Comparison of ENCODE assay signal across 27 cellular contexts in the genomic region with DNA sequence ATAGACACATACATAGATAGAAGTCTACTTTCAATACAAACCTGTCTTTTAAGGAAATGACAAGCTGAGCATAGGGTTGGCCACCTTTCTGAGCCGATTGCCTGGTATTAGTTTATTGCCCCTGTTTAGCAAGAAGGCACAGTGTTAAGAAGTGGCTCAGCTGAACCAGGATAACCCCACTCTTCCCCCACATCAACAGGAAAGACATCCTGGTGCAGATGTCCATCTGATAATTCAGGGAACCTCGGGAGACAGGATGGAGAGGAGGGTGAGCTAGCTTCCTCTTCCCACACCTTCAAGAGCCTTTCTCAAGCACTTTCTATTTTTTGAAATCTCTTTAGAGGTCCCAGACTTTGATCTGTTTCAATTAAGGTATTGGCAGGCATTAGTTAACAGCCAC.
"Had no signal": no experiment of that assay in that cellular context is flagged by ENCODE, and none has a peak within 500 bp of the region (broad histone marks: within the 10 kb centered on the region; RNA-seq: fewer than 3 reads in every experiment).

No MANE protein-coding gene starts in this region.

- ATAC-seq: activated CD4-positive, CD25-positive, alpha-beta regulatory T cell treated with anti-CD3 and anti-CD28 coated beads, Interleukin-2, amount 50 U/mL, for 24 hours; activated CD8-positive, alpha-beta T cell treated with anti-CD3 and anti-CD28 coated beads for 36 hours; activated naive CD8-positive, alpha-beta T cell treated with anti-CD3 and anti-CD28 coated beads, Interleukin-2, amount 50 U/mL, for 24 hours; activated T-cell treated with anti-CD3 and anti-CD28 coated beads, Interleukin-2, amount 50 U/mL, for 4 hours; activated T-helper 17 cell treated with anti-CD3 and anti-CD28 coated beads, Interleukin-2, amount 50 U/mL, for 72 hours; body of pancreas; effector memory CD8-positive, alpha-beta T cell; esophagus mucosa had no signal

- H3K9me3 ChIP-seq: adrenal gland, body of pancreas, colonic mucosa had no signal

- H3K27ac ChIP-seq: body of pancreas, colonic mucosa, dorsolateral prefrontal cortex, VCaP had no signal

- H3K27me3 ChIP-seq: adrenal gland, body of pancreas, colonic mucosa, dorsolateral prefrontal cortex had no signal

- H3K4me3 ChIP-seq: adrenal gland, body of pancreas, colonic mucosa, dorsolateral prefrontal cortex had no signal

- H3K4me1 ChIP-seq: body of pancreas, colonic mucosa had no signal

- DNase-seq: activated B cell treated with CpG ODN at 0.5 μM for 24 hours; activated CD4-positive, alpha-beta T cell treated with anti-CD3 and anti-CD28 coated beads for 48 hours; activated CD4-positive, alpha-beta T cell treated with anti-CD3 and anti-CD28 coated beads, Interleukin-2, amount 50 U/mL, for 1 hour; activated CD4-positive, alpha-beta T cell treated with anti-CD3 and anti-CD28 coated beads, Interleukin-2, amount 50 U/mL, for 48 hours; activated CD8-positive, alpha-beta memory T cell treated with anti-CD3 and anti-CD28 coated beads for 24 hours; activated CD8-positive, alpha-beta T cell treated with anti-CD3 and anti-CD28 coated beads for 36 hours; activated effector memory CD4-positive, alpha-beta T cell treated with Interleukin-2 at 50 U/mL for 16 hours; activated naive CD4-positive, alpha-beta T cell treated with anti-CD3 and anti-CD28 coated beads for 36 hours; activated naive CD8-positive, alpha-beta T cell treated with anti-CD3 and anti-CD28 coated beads for 36 hours; activated naive CD8-positive, alpha-beta T cell treated with anti-CD3 and anti-CD28 coated beads, Interleukin-2, amount 50 U/mL, for 24 hours; activated T-cell treated with anti-CD3 and anti-CD28 coated beads, Interleukin-2, amount 50 U/mL, for 4 hours; adrenal gland; amygdala; aorta; body of pancreas; central memory CD4-positive, alpha-beta T cell; cerebellar nuclear complex; colonic mucosa; dorsolateral prefrontal cortex; effector memory CD8-positive, alpha-beta T cell; foreskin fibroblast; head of caudate nucleus; T-helper 2 cell had no signal

- H3K36me3 ChIP-seq: colonic mucosa had no signal
